9 cellular contexts compared by ENCODE assay signal in genomic region chr2:74079522-74080341, GRCh38.
DNase-seq lines count a peak whose midpoint lies in the region; ATAC-seq, FAIRE-seq and TF ChIP-seq lines count a peak whose summit lies in the region.
"Had no signal": no experiment of that assay in that cellular context is flagged by ENCODE, and none has a peak within 500 bp of the region (broad histone marks: within the 10 kb centered on the region; RNA-seq: fewer than 3 reads in every experiment).

No MANE protein-coding gene starts in this region.

- TF ChIP-seq POLR2A in K562 (conservative IDR thresholded peaks at IDR 0.05) = no peak

- H3K27ac Mint-ChIP-seq in CD14-positive monocyte = peak overlapping the region; percentile 87 to 96 (median 95)

- H3K4me1 ChIP-seq in K562 (replicated peaks in 1 of 2; ENCODE audit: control insufficient read depth in 2 of 2, insufficient read depth in 2 of 2, low read length in 2 of 2) = peaks cover 37 to 44% of the 10 kb centered on the region in 2 experiments
- H3K4me1 ChIP-seq in left ventricle myocardium inferior = peaks cover 47% of the 10 kb centered on the region

- H3K36me3 Mint-ChIP-seq in CD14-positive monocyte = peaks cover 59 to 80% of the 10 kb centered on the region in 2 donors
- H3K36me3 Mint-ChIP-seq: activated naive CD4-positive, alpha-beta T cell treated with anti-CD3 and anti-CD28 coated beads, Interleukin-2, amount 50 U/mL, for 72 hours had no signal

- DNase-seq in CD14-positive monocyte (ENCODE audit: low spot score) (peak; percentile 62), K562 (ENCODE audit: extremely low read depth in 1 of 4, low spot score in 3 of 4) (peak in 1 of 4 experiments; percentile 28), NCI-H128 (lab: John Stamatoyannopoulos, UW; ENCODE audit: unreplicated experiment) (no peak), NCI-H446 (lab: John Stamatoyannopoulos, UW) (no peak), NCI-H446 treated with DMSO at 0.1 percent for 48 hours (lab: John Stamatoyannopoulos, UW) (no peak), left ventricle myocardium inferior (no peak)

- intact Hi-C loops in CD14-positive monocyte (cut with micrococcal nuclease) (loop anchor here in 1 of 2 donors (10.0 kb wide), 1 partner anchor 75 kb away; no protein-coding TSS in a partner anchor), K562 (cut with micrococcal nuclease) (loop anchor here (2.0 to 5.0 kb wide), 3 partner anchors 47 to 171 kb away; no protein-coding TSS in a partner anchor), left ventricle myocardium inferior (cut with micrococcal nuclease) (no loop called here)

- peak overlapping the region in 1 of 2 experiments; percentile 53; a peak in 1 of 4 replicates for H3K9ac ChIP-seq in K562 (ENCODE audit: insufficient read depth in 1 of 2, low read depth in 2 of 2, low read length in 2 of 2)

- no peak for TF ChIP-seq CTCF in CD14-positive monocyte (IDR thresholded peaks at IDR 0.05)
- no peak for TF ChIP-seq CTCF in K562 (IDR thresholded peaks at IDR 0.05 in 2 of 3, conservative IDR thresholded peaks at IDR 0.05 in 1 of 3; ENCODE audit: insufficient read depth in 2 of 3, low read depth in 1 of 3, low read length in 3 of 3)
- TF ChIP-seq CTCF in left ventricle myocardium inferior (IDR thresholded peaks at IDR 0.05; ENCODE audit: borderline replicate concordance) = no peak

- peaks cover 0 to 2% (median 0%) of the 10 kb centered on the region in 7 donors for H3K9me3 Mint-ChIP-seq in CD14-positive monocyte
- H3K9me3 Mint-ChIP-seq: activated naive CD4-positive, alpha-beta T cell treated with anti-CD3 and anti-CD28 coated beads, Interleukin-2, amount 50 U/mL, for 72 hours had no signal

- H3K27ac ChIP-seq in K562 (ENCODE audit: extremely low read depth, low read depth, low read length) = no peak overlapping the region
- H3K27ac ChIP-seq in left ventricle myocardium inferior (replicated peaks) = no peak overlapping the region

- WGBS in K562 (ENCODE audit: insufficient coverage, low coverage, missing lambda C conversion rate) = 76% methylated on average over 8 of the region's 8 CpGs

- H3K4me1 Mint-ChIP-seq in CD14-positive monocyte = peaks cover 42% of the 10 kb centered on the region

- no peaks in the 10 kb centered on the region for H3K9me1 ChIP-seq in K562 (ENCODE audit: control insufficient read depth, insufficient read depth, low read length)

- H3K4me3 ChIP-seq in K562 (no peak overlapping the region), left ventricle myocardium inferior (no peak overlapping the region)

- 0 out of 2 replicates have a peak, but pooled peaks cover 4% of the 10 kb centered on the region for H4K20me1 ChIP-seq in K562 (replicated peaks; ENCODE audit: control insufficient read depth, insufficient read depth, low read length)

- peak overlapping the region; percentile 75 to 84 for H3K4me3 Mint-ChIP-seq in CD14-positive monocyte

- POLR2A ChIA-PET in K562 (lab: Yijun Ruan, JAX) = interaction anchor here (0.5 to 2.3 kb wide), 5 partner anchors 11 to 251 kb away, joined by 3 to 7 read pairs (median 3); partner anchors contain the start of genes DGUOK and STAMBP

- ATAC-seq in GM19452 (IDR thresholded peaks at IDR 0.05; ENCODE audit: unreplicated experiment) = peak; percentile 79
- ATAC-seq in HG03135 (IDR thresholded peaks at IDR 0.05; ENCODE audit: unreplicated experiment) = peak; percentile 67
- ATAC-seq in K562 = no peak
- ATAC-seq: activated naive CD4-positive, alpha-beta T cell treated with anti-CD3 and anti-CD28 coated beads, Interleukin-2, amount 50 U/mL, for 72 hours had no signal

- FAIRE-seq in K562 (lab: Jason Lieb, UNC) = peak; percentile 54

- no TSS peak for BruUV-seq in K562 (replicated peaks; lab: Mats Ljungman, UMichigan)

- CTCF ChIA-PET in K562 (lab: Yijun Ruan, JAX; ENCODE audit: low intra/inter-chr PET ratio) = interaction anchor here (1.0 kb wide), 1 partner anchor 258 kb away, joined by 3 read pairs; no protein-coding TSS in a partner anchor

- H3K4me2 ChIP-seq in K562 (ENCODE audit: insufficient read depth, low read length) = no peak overlapping the region

- TF ChIP-seq EP300 in K562 (IDR thresholded peaks at IDR 0.05; ENCODE audit: low read length) = no peak

- in situ Hi-C loops in K562 (cut with MboI) = no loop called here

- peaks cover 13% of the 10 kb centered on the region for H3K79me2 ChIP-seq in K562 (ENCODE audit: control insufficient read depth, insufficient read depth, low read length)

- H2AFZ ChIP-seq in K562 (ENCODE audit: low read depth, low read length) = no peak overlapping the region

- no peak for TF ChIP-seq RAD21 in K562 (CRISPR knock-in tag; conservative IDR thresholded peaks at IDR 0.05 in 1 of 2, IDR thresholded peaks at IDR 0.05 in 1 of 2)

- no peaks in the 10 kb centered on the region for H3K27me3 ChIP-seq in K562 (ENCODE audit: control insufficient read depth in 2 of 2, insufficient read depth in 2 of 2, low read length in 2 of 2)
- no peaks in the 10 kb centered on the region for H3K27me3 ChIP-seq in left ventricle myocardium inferior (ENCODE audit: low read depth)

- H3K9me3 ChIP-seq in K562 (replicated peaks; ENCODE audit: control insufficient read depth, insufficient read depth, low read depth, low read length) (no peaks in the 10 kb centered on the region), left ventricle myocardium inferior (replicated peaks) (no peaks in the 10 kb centered on the region)

- H3K36me3 ChIP-seq in K562 (ENCODE audit: control insufficient read depth, insufficient read depth, low read length) (peaks cover 29% of the 10 kb centered on the region; the same call in 2 of the 3 replicates), left ventricle myocardium inferior (peaks cover 15% of the 10 kb centered on the region)

- H3K27me3 Mint-ChIP-seq in CD14-positive monocyte (ENCODE audit: low read depth in 3 of 3) = no peaks in the 10 kb centered on the region

TF ChIP-seq in K562, 482 proteins besides CTCF, POLR2A, EP300 and RAD21:
- 0 out of 2 replicates have a peak, but pooled peaks have one; percentile 29 for TF ChIP-seq ZBTB17 (CRISPR knock-in tag; IDR thresholded peaks at IDR 0.05)
- TF ChIP-seq RBM25 (IDR thresholded peaks at IDR 0.05; ENCODE audit: low read depth, low read length, severe bottlenecking) = peak; percentile 82
- 0 out of 2 replicates have a peak, but pooled peaks have one; percentile 23 for TF ChIP-seq ADNP (tag; IDR thresholded peaks at IDR 0.05)
- no peak for TF ChIP-seq NCOR1 (IDR thresholded peaks at IDR 0.05)
- TF ChIP-seq TCFL5 (CRISPR knock-in tag; conservative IDR thresholded peaks at IDR 0.05) = no peak
- TF ChIP-seq ZKSCAN8 (CRISPR knock-in tag; IDR thresholded peaks at IDR 0.05) = 0 out of 2 replicates have a peak, but pooled peaks have one; percentile 31
- peak; percentile 67; the same call in 1 of the 2 replicates for TF ChIP-seq BCOR (IDR thresholded peaks at IDR 0.05)
- TF ChIP-seq, protein P1, sequence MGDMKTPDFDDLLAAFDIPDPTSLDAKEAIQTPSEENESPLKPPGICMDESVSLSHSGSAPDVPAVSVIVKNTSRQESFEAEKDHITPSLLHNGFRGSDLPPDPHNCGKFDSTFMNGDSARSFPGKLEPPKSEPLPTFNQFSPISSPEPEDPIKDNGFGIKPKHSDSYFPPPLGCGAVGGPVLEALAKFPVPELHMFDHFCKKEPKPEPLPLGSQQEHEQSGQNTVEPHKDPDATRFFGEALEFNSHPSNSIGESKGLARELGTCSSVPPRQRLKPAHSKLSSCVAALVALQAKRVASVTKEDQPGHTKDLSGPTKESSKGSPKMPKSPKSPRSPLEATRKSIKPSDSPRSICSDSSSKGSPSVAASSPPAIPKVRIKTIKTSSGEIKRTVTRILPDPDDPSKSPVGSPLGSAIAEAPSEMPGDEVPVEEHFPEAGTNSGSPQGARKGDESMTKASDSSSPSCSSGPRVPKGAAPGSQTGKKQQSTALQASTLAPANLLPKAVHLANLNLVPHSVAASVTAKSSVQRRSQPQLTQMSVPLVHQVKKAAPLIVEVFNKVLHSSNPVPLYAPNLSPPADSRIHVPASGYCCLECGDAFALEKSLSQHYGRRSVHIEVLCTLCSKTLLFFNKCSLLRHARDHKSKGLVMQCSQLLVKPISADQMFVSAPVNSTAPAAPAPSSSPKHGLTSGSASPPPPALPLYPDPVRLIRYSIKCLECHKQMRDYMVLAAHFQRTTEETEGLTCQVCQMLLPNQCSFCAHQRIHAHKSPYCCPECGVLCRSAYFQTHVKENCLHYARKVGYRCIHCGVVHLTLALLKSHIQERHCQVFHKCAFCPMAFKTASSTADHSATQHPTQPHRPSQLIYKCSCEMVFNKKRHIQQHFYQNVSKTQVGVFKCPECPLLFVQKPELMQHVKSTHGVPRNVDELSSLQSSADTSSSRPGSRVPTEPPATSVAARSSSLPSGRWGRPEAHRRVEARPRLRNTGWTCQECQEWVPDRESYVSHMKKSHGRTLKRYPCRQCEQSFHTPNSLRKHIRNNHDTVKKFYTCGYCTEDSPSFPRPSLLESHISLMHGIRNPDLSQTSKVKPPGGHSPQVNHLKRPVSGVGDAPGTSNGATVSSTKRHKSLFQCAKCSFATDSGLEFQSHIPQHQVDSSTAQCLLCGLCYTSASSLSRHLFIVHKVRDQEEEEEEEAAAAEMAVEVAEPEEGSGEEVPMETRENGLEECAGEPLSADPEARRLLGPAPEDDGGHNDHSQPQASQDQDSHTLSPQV (IDR thresholded peaks at IDR 0.05) = peak; percentile 48; the same call in 1 of the 2 replicates
- peak; percentile 29 to 50; a peak in 1 of 4 replicates for TF ChIP-seq KDM1A (IDR thresholded peaks at IDR 0.05)
- peak; percentile 13; the same call in 1 of the 2 replicates for TF ChIP-seq CBFA2T3 (IDR thresholded peaks at IDR 0.05)
